In genomic region chr1:68218485-68218884, GRCh38 we compare ENCODE assay signal across 1 cellular context.
TF ChIP-seq lines count a peak whose summit lies in the region.

No MANE protein-coding gene starts in this region.

TF ChIP-seq in GM23338, 12 proteins besides CTCF, POLR2A, EP300 and RAD21 (continued from another document):
- no peak for TF ChIP-seq ZNF462 (CRISPR knock-in tag; IDR thresholded peaks at IDR 0.05)
